Comparison of ENCODE assay signal across 1 cellular context in the genomic region with DNA sequence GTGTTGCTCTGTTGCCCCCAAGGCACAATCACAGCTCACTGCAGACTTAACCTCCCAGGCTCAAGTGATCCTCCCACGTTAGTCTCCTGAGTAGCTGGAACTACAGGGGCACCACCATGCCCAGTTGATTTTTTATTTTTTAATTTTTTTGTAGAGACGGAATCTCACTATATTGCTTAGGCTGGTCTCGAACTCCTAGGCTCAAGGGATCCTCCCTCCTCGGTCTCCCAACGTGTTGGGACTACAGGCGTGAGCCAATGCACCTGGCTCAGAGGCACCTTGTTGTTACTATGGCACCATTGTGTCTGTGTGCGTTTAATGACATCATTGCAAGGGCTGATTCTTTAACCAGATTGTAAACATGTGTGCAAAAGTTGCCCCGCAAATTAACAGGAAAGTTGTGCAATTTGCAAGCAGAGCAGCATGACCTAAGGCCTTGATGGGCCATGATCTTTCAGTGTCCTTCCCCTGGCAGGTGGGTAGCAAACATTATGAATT.
TF ChIP-seq lines count a peak whose summit lies in the region.

No MANE protein-coding gene starts in this region.

TF ChIP-seq in HepG2, 621 proteins besides CTCF, POLR2A, EP300 and RAD21 (continued from another document and continues in another):
- TF ChIP-seq ZBTB34 (CRISPR knock-in tag; IDR thresholded peaks at IDR 0.05) (peak; percentile 46; the same call in 1 of the 2 replicates), FOXK1 (CRISPR knock-in tag; IDR thresholded peaks at IDR 0.05; ENCODE audit: borderline replicate concordance, low read depth) (peak; percentile 100), ZNF891 (CRISPR knock-in tag; IDR thresholded peaks at IDR 0.05) (no peak), SPEN (CRISPR knock-in tag; IDR thresholded peaks at IDR 0.05; ENCODE audit: low read depth) (peak; percentile 75), ZNF460 (CRISPR knock-in tag; IDR thresholded peaks at IDR 0.05; ENCODE audit: borderline replicate concordance) (peak; percentile 60; the same call in 1 of the 2 replicates), RORA (CRISPR knock-in tag; IDR thresholded peaks at IDR 0.05) (no peak), MED8 (CRISPR knock-in tag; IDR thresholded peaks at IDR 0.05; ENCODE audit: insufficient replicate concordance) (peak; percentile 67), ZNF501 (CRISPR knock-in tag; IDR thresholded peaks at IDR 0.05) (peak; percentile 67), ZNF557 (CRISPR knock-in tag; IDR thresholded peaks at IDR 0.05) (peak; percentile 87; the same call in 1 of the 2 replicates), MED1 (CRISPR knock-in tag; IDR thresholded peaks at IDR 0.05) (peak; percentile 100), PCBP2 (optimal IDR thresholded peaks at IDR 0.05; ENCODE audit: low read depth, low read length, poor library complexity, severe bottlenecking) (no peak), ZNF232 (CRISPR knock-in tag; IDR thresholded peaks at IDR 0.05; ENCODE audit: borderline replicate concordance) (peak; percentile 76; the same call in 1 of the 2 replicates), ZNF34 (CRISPR knock-in tag; IDR thresholded peaks at IDR 0.05; ENCODE audit: borderline replicate concordance) (no peak; the same call in 1 of the 2 replicates), TCF7L2 (IDR thresholded peaks at IDR 0.05; ENCODE audit: low read depth, low read length) (no peak), ZBTB26 (CRISPR knock-in tag; IDR thresholded peaks at IDR 0.05; ENCODE audit: borderline replicate concordance) (peak; percentile 56; the same call in 1 of the 2 replicates), SMAD3 (CRISPR knock-in tag; IDR thresholded peaks at IDR 0.05) (peak; percentile 98), ZBTB42 (CRISPR knock-in tag; IDR thresholded peaks at IDR 0.05) (0 out of 2 replicates have a peak, but pooled peaks have one; percentile 34), ZBTB37 (CRISPR knock-in tag; IDR thresholded peaks at IDR 0.05) (peak; percentile 65), GLI4 (CRISPR knock-in tag; IDR thresholded peaks at IDR 0.05; ENCODE audit: borderline replicate concordance) (no peak), MLXIP (CRISPR knock-in tag; IDR thresholded peaks at IDR 0.05; ENCODE audit: borderline replicate concordance) (no peak), CCAR2 (optimal IDR thresholded peaks at IDR 0.05; ENCODE audit: low read depth, low read length) (no peak), TFAP4 (IDR thresholded peaks at IDR 0.05; ENCODE audit: borderline replicate concordance, low read depth) (peak; percentile 80; the same call in 1 of the 2 replicates), SSRP1 (CRISPR knock-in tag; IDR thresholded peaks at IDR 0.05) (peak; percentile 82), BCL3 (CRISPR knock-in tag; IDR thresholded peaks at IDR 0.05) (peak; percentile 64; the same call in 1 of the 2 replicates), HMGXB3 (CRISPR knock-in tag; IDR thresholded peaks at IDR 0.05; ENCODE audit: borderline replicate concordance) (peak; percentile 84; the same call in 1 of the 2 replicates), SAP130 (CRISPR knock-in tag; IDR thresholded peaks at IDR 0.05; ENCODE audit: low read depth) (peak; percentile 94), PHF21A (CRISPR knock-in tag; IDR thresholded peaks at IDR 0.05) (peak; percentile 87), BCL6 (CRISPR knock-in tag; IDR thresholded peaks at IDR 0.05) (peak; percentile 75), REL (CRISPR knock-in tag; conservative IDR thresholded peaks at IDR 0.05) (no peak), CEBPZ (IDR thresholded peaks at IDR 0.05; ENCODE audit: low read length) (no peak), SMAD1 (CRISPR knock-in tag; IDR thresholded peaks at IDR 0.05; ENCODE audit: borderline replicate concordance, low read depth) (peak; percentile 39; the same call in 1 of the 2 replicates)
- TF ChIP-seq, protein P1, sequence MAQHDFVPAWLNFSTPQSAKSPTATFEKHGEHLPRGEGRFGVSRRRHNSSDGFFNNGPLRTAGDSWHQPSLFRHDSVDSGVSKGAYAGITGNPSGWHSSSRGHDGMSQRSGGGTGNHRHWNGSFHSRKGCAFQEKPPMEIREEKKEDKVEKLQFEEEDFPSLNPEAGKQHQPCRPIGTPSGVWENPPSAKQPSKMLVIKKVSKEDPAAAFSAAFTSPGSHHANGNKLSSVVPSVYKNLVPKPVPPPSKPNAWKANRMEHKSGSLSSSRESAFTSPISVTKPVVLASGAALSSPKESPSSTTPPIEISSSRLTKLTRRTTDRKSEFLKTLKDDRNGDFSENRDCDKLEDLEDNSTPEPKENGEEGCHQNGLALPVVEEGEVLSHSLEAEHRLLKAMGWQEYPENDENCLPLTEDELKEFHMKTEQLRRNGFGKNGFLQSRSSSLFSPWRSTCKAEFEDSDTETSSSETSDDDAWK (CRISPR knock-in tag; IDR thresholded peaks at IDR 0.05) = no peak
- TF ChIP-seq, protein P2, sequence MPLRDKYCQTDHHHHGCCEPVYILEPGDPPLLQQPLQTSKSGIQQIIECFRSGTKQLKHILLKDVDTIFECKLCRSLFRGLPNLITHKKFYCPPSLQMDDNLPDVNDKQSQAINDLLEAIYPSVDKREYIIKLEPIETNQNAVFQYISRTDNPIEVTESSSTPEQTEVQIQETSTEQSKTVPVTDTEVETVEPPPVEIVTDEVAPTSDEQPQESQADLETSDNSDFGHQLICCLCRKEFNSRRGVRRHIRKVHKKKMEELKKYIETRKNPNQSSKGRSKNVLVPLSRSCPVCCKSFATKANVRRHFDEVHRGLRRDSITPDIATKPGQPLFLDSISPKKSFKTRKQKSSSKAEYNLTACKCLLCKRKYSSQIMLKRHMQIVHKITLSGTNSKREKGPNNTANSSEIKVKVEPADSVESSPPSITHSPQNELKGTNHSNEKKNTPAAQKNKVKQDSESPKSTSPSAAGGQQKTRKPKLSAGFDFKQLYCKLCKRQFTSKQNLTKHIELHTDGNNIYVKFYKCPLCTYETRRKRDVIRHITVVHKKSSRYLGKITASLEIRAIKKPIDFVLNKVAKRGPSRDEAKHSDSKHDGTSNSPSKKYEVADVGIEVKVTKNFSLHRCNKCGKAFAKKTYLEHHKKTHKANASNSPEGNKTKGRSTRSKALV (CRISPR knock-in tag; IDR thresholded peaks at IDR 0.05) = peak; percentile 74; the same call in 1 of the 2 replicates
